In genomic region chr12:46088040-46088439, GRCh38 we compare ENCODE assay signal across 26 cellular contexts.
"Had no signal": no experiment of that assay in that cellular context is flagged by ENCODE, and none has a peak within 500 bp of the region (broad histone marks: within the 10 kb centered on the region; RNA-seq: fewer than 3 reads in every experiment).

No MANE protein-coding gene starts in this region.

- H3K4me1 ChIP-seq: Peyer's patch, SJSA1 had no signal

- DNase-seq: activated B cell treated with CpG ODN at 0.5 μM for 24 hours; activated CD4-positive, alpha-beta memory T cell treated with anti-CD3 and anti-CD28 coated beads, Interleukin-2, amount 10 ng/mL, durations not matched to agents 7 days and 5 days; activated CD4-positive, alpha-beta T cell treated with anti-CD3 and anti-CD28 coated beads for 1 hour; activated CD4-positive, alpha-beta T cell treated with anti-CD3 and anti-CD28 coated beads, Interleukin-2, amount 10 ng/mL, durations not matched to agents 7 days and 5 days; activated gamma-delta T cell; activated naive CD4-positive, alpha-beta T cell treated with anti-CD3 and anti-CD28 coated beads for 36 hours; activated T-cell treated with anti-CD3 and anti-CD28 coated beads for 4 hours; activated T-cell treated with anti-CD3 and anti-CD28 coated beads, Interleukin-2, amount 50 U/mL, for 48 hours; amygdala; cerebellar nuclear complex; MM.1S; NCI-H1105; NCI-H1436; NCI-H1694 treated with DMSO at 0.1 percent for 48 hours; NCI-H2029 treated with DMSO at 0.1 percent for 48 hours; NCI-H446; NCI-H524; NCI-H748 treated with DMSO at 0.1 percent for 48 hours; Peyer's patch; SHP77; SW 1271 had no signal

- H3K36me3 ChIP-seq: cardiac muscle cell, Peyer's patch, SJSA1 had no signal

- H3K4me2 ChIP-seq: KMS-11 had no signal

- H3K9ac ChIP-seq: KMS-11 had no signal

- ATAC-seq: activated T-helper 17 cell treated with anti-CD3 and anti-CD28 coated beads, Interleukin-2, amount 50 U/mL, for 72 hours; SK-N-SH treated with all-trans-retinoic acid at 6 μM for 48 hours had no signal

- H3K27ac ChIP-seq: cardiac muscle cell, KMS-11, Peyer's patch, SJSA1 had no signal

- H3K27me3 ChIP-seq: cardiac muscle cell, Peyer's patch, SJSA1 had no signal

- H3K4me3 ChIP-seq: cardiac muscle cell, Peyer's patch, SJSA1 had no signal

- H3K9me3 ChIP-seq: SJSA1 had no signal
